15 cellular contexts compared by ENCODE assay signal in the genomic region with DNA sequence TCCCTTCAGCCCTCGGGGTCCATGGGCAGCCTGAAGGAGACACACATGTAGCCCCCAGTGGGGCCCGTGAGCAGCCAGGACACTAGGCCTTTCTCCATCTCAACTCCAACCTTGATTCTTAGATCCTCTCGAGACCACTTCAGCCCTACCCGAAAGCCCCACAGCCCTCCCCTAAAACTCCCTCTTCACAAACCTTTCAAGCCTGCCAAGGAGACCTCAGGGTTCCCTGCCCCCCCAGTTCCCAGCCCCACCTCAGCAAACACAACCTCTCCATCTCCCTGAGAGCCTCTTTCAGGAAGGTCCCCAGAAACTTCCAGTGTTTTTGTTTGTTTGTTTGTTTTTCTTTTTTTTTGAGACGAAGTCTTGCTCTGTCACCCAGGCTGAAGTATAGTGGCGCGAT. TPM values are rescaled to one million over a fixed set of nuclear protein-coding genes. Genes with fewer than 3 reads are reported as not detected.
DNase-seq lines count a peak whose midpoint lies in the region; ATAC-seq and TF ChIP-seq lines count a peak whose summit lies in the region.
"Had no signal": no experiment of that assay in that cellular context is flagged by ENCODE, and none has a peak within 500 bp of the region (broad histone marks: within the 10 kb centered on the region; RNA-seq: fewer than 3 reads in every experiment).

No MANE protein-coding gene starts in this region.

- CTCF ChIA-PET in T-cell (lab: Charles Lee), result no interaction called here

- no peak for TF ChIP-seq CTCF in endothelial cell (IDR thresholded peaks at IDR 0.05; ENCODE audit: unreplicated experiment)

- no peak for DNase-seq in activated naive CD8-positive, alpha-beta T cell treated with anti-CD3 and anti-CD28 coated beads, Interleukin-2, amount 10 ng/mL, durations not matched to agents 7 days and 5 days
- DNase-seq in activated naive CD8-positive, alpha-beta T cell treated with anti-CD3 and anti-CD28 coated beads for 36 hours, result no peak
- DNase-seq in T-cell (no peak), endothelial cell (ENCODE audit: low spot score) (no peak), D341Med (ENCODE audit: low spot score) (no peak)
- DNase-seq in stimulated activated effector memory CD8-positive, alpha-beta T cell treated with anti-CD3 and anti-CD28 coated beads, Interleukin-12 subunit alpha, Interleukin-12 subunit beta, amount 100 ng/mL, for 72 hours (ENCODE audit: low spot score in 2 of 2), result no peak
- DNase-seq: ACHN; Calu3; CD4-positive, alpha-beta T cell; DMS79; GOT3; H9 had no signal

- H3K9me3 Mint-ChIP-seq in activated naive CD8-positive, alpha-beta T cell treated with anti-CD3 and anti-CD28 coated beads, Interleukin-2, amount 10 ng/mL, durations not matched to agents 7 days and 5 days, result peaks cover 16% of the 10 kb centered on the region
- H3K9me3 Mint-ChIP-seq in activated naive CD8-positive, alpha-beta T cell treated with anti-CD3 and anti-CD28 coated beads for 36 hours, result peaks cover 16% of the 10 kb centered on the region
- H3K9me3 Mint-ChIP-seq in T-cell (peaks cover 10 to 14% (median 13%) of the 10 kb centered on the region in 3 donors), endothelial cell (ENCODE audit: unreplicated experiment) (no peaks in the 10 kb centered on the region)
- H3K9me3 Mint-ChIP-seq in stimulated activated effector memory CD8-positive, alpha-beta T cell treated with anti-CD3 and anti-CD28 coated beads, Interleukin-12 subunit alpha, Interleukin-12 subunit beta, amount 100 ng/mL, for 72 hours, result peaks cover 13% of the 10 kb centered on the region
- H3K9me3 Mint-ChIP-seq: H9 had no signal

- peak overlapping the region; percentile 0 for H3K27ac Mint-ChIP-seq in activated naive CD8-positive, alpha-beta T cell treated with anti-CD3 and anti-CD28 coated beads, Interleukin-2, amount 10 ng/mL, durations not matched to agents 7 days and 5 days
- H3K27ac Mint-ChIP-seq in activated naive CD8-positive, alpha-beta T cell treated with anti-CD3 and anti-CD28 coated beads for 36 hours, result no peak overlapping the region
- H3K27ac Mint-ChIP-seq in T-cell (peak overlapping the region; percentile 16 to 39), endothelial cell (ENCODE audit: unreplicated experiment) (no peak overlapping the region)
- peak overlapping the region; percentile 21 for H3K27ac Mint-ChIP-seq in stimulated activated effector memory CD8-positive, alpha-beta T cell treated with anti-CD3 and anti-CD28 coated beads, Interleukin-12 subunit alpha, Interleukin-12 subunit beta, amount 100 ng/mL, for 72 hours
- H3K27ac Mint-ChIP-seq: CD4-positive, alpha-beta T cell; H9 had no signal

- H3K4me3 Mint-ChIP-seq in activated naive CD8-positive, alpha-beta T cell treated with anti-CD3 and anti-CD28 coated beads, Interleukin-2, amount 10 ng/mL, durations not matched to agents 7 days and 5 days, result no peak overlapping the region
- H3K4me3 Mint-ChIP-seq in activated naive CD8-positive, alpha-beta T cell treated with anti-CD3 and anti-CD28 coated beads for 36 hours, result no peak overlapping the region
- no peak overlapping the region for H3K4me3 Mint-ChIP-seq in T-cell
- H3K4me3 Mint-ChIP-seq in endothelial cell (ENCODE audit: unreplicated experiment), result peak overlapping the region; percentile 9
- H3K4me3 Mint-ChIP-seq in stimulated activated effector memory CD8-positive, alpha-beta T cell treated with anti-CD3 and anti-CD28 coated beads, Interleukin-12 subunit alpha, Interleukin-12 subunit beta, amount 100 ng/mL, for 72 hours, result no peak overlapping the region
- H3K4me3 Mint-ChIP-seq: CD4-positive, alpha-beta T cell; H9 had no signal

- ATAC-seq in activated naive CD8-positive, alpha-beta T cell treated with anti-CD3 and anti-CD28 coated beads, Interleukin-2, amount 10 ng/mL, durations not matched to agents 7 days and 5 days (ENCODE audit: low read depth), result no peak
- ATAC-seq in T-cell (replicated peaks in 1 of 4) (no peak), GM19023 (IDR thresholded peaks at IDR 0.05; ENCODE audit: unreplicated experiment) (no peak)
- ATAC-seq in stimulated activated effector memory CD8-positive, alpha-beta T cell treated with anti-CD3 and anti-CD28 coated beads, Interleukin-12 subunit alpha, Interleukin-12 subunit beta, amount 100 ng/mL, for 72 hours, result no peak
- ATAC-seq: GM12878 had no signal

- peaks cover 20% of the 10 kb centered on the region for H3K36me3 Mint-ChIP-seq in activated naive CD8-positive, alpha-beta T cell treated with anti-CD3 and anti-CD28 coated beads, Interleukin-2, amount 10 ng/mL, durations not matched to agents 7 days and 5 days
- peaks cover 16% of the 10 kb centered on the region for H3K36me3 Mint-ChIP-seq in activated naive CD8-positive, alpha-beta T cell treated with anti-CD3 and anti-CD28 coated beads for 36 hours
- H3K36me3 Mint-ChIP-seq in T-cell (peaks cover 21% of the 10 kb centered on the region), endothelial cell (ENCODE audit: low read depth, unreplicated experiment) (peaks cover 42% of the 10 kb centered on the region)
- H3K36me3 Mint-ChIP-seq in stimulated activated effector memory CD8-positive, alpha-beta T cell treated with anti-CD3 and anti-CD28 coated beads, Interleukin-12 subunit alpha, Interleukin-12 subunit beta, amount 100 ng/mL, for 72 hours, result no peaks in the 10 kb centered on the region

- peaks cover 17% of the 10 kb centered on the region for H3K4me1 Mint-ChIP-seq in activated naive CD8-positive, alpha-beta T cell treated with anti-CD3 and anti-CD28 coated beads, Interleukin-2, amount 10 ng/mL, durations not matched to agents 7 days and 5 days
- H3K4me1 Mint-ChIP-seq in activated naive CD8-positive, alpha-beta T cell treated with anti-CD3 and anti-CD28 coated beads for 36 hours, result peaks cover 14% of the 10 kb centered on the region
- H3K4me1 Mint-ChIP-seq in T-cell (peaks cover 24 to 25% (median 25%) of the 10 kb centered on the region in 3 donors), endothelial cell (ENCODE audit: unreplicated experiment) (peaks cover 32% of the 10 kb centered on the region)
- peaks cover 26% of the 10 kb centered on the region for H3K4me1 Mint-ChIP-seq in stimulated activated effector memory CD8-positive, alpha-beta T cell treated with anti-CD3 and anti-CD28 coated beads, Interleukin-12 subunit alpha, Interleukin-12 subunit beta, amount 100 ng/mL, for 72 hours

- POLR2A ChIA-PET in activated naive CD8-positive, alpha-beta T cell treated with anti-CD3 and anti-CD28 coated beads, Interleukin-2, amount 10 ng/mL, durations not matched to agents 7 days and 5 days (lab: Charles Lee), result no interaction called here
- POLR2A ChIA-PET in T-cell (lab: Charles Lee), result no interaction called here

- H3K27me3 Mint-ChIP-seq in activated naive CD8-positive, alpha-beta T cell treated with anti-CD3 and anti-CD28 coated beads, Interleukin-2, amount 10 ng/mL, durations not matched to agents 7 days and 5 days, result peaks cover 6% of the 10 kb centered on the region
- no peaks in the 10 kb centered on the region for H3K27me3 Mint-ChIP-seq in activated naive CD8-positive, alpha-beta T cell treated with anti-CD3 and anti-CD28 coated beads for 36 hours
- H3K27me3 Mint-ChIP-seq in T-cell (peaks cover 0 to 16% of the 10 kb centered on the region in 2 donors), endothelial cell (ENCODE audit: unreplicated experiment) (peaks cover 13% of the 10 kb centered on the region)

RNA-seq across cellular contexts. Expression of a gene that starts 11.1 kb away (rescaled TPM):
- 1 to 10 TPM in 1 of 2 experiments, under 1 TPM in 1; 1.00 to 1.1 TPM for total RNA-seq in activated naive CD8-positive, alpha-beta T cell treated with anti-CD3 and anti-CD28 coated beads, Interleukin-2, amount 10 ng/mL, durations not matched to agents 7 days and 5 days
- 1 to 10 TPM; 1.0 to 1.1 TPM for total RNA-seq in activated naive CD8-positive, alpha-beta T cell treated with anti-CD3 and anti-CD28 coated beads for 36 hours
- total RNA-seq in T-cell, result 1 to 10 TPM; 1.3 to 9.7 (median 2.7) TPM
- 127 TPM for total RNA-seq in endothelial cell (ENCODE audit: unreplicated experiment)

RNA-seq across cellular contexts. Expression of a gene that starts 19.3 kb away (rescaled TPM):
- total RNA-seq in activated naive CD8-positive, alpha-beta T cell treated with anti-CD3 and anti-CD28 coated beads, Interleukin-2, amount 10 ng/mL, durations not matched to agents 7 days and 5 days, result 10 to 100 TPM; 54.6 to 60.0 TPM
- total RNA-seq in activated naive CD8-positive, alpha-beta T cell treated with anti-CD3 and anti-CD28 coated beads for 36 hours, result 10 to 100 TPM; 40.4 to 42.1 TPM
- total RNA-seq in T-cell (100 to 1,000 TPM in 2 of 5 donors, 10 to 100 TPM in 3; 65.5 to 104 (median 96.4) TPM), endothelial cell (ENCODE audit: unreplicated experiment) (35.8 TPM)

RNA-seq across cellular contexts. Expression of a gene that starts 19.5 kb away (rescaled TPM):
- total RNA-seq in activated naive CD8-positive, alpha-beta T cell treated with anti-CD3 and anti-CD28 coated beads, Interleukin-2, amount 10 ng/mL, durations not matched to agents 7 days and 5 days, result 10 to 100 TPM; 41.7 to 44.8 TPM
- total RNA-seq in activated naive CD8-positive, alpha-beta T cell treated with anti-CD3 and anti-CD28 coated beads for 36 hours, result 10 to 100 TPM; 51.0 to 55.6 TPM
- total RNA-seq in T-cell (10 to 100 TPM; 19.1 to 44.0 (median 41.3) TPM), endothelial cell (ENCODE audit: unreplicated experiment) (108 TPM)

RNA-seq across cellular contexts. Expression of a gene that starts 23.3 kb away (rescaled TPM):
- total RNA-seq in activated naive CD8-positive, alpha-beta T cell treated with anti-CD3 and anti-CD28 coated beads, Interleukin-2, amount 10 ng/mL, durations not matched to agents 7 days and 5 days, result 10 to 100 TPM; 21.1 to 21.8 TPM
- 10 to 100 TPM; 31.1 to 32.6 TPM for total RNA-seq in activated naive CD8-positive, alpha-beta T cell treated with anti-CD3 and anti-CD28 coated beads for 36 hours
- 10 to 100 TPM; 13.9 to 27.7 (median 24.4) TPM for total RNA-seq in T-cell
- 6.5 TPM for total RNA-seq in endothelial cell (ENCODE audit: unreplicated experiment)
- total RNA-seq: A172 had no signal

RNA-seq across cellular contexts. Expression of a gene that starts 27.2 kb away (rescaled TPM):
- 10 to 100 TPM; 41.2 to 41.8 TPM for total RNA-seq in activated naive CD8-positive, alpha-beta T cell treated with anti-CD3 and anti-CD28 coated beads, Interleukin-2, amount 10 ng/mL, durations not matched to agents 7 days and 5 days
- 10 to 100 TPM; 35.3 to 35.8 TPM for total RNA-seq in activated naive CD8-positive, alpha-beta T cell treated with anti-CD3 and anti-CD28 coated beads for 36 hours
- total RNA-seq in T-cell (10 to 100 TPM; 37.7 to 43.8 (median 42.6) TPM), endothelial cell (ENCODE audit: unreplicated experiment) (19.6 TPM)

Comparison
In these comparisons a context has a peak if more than half of its experiments do, and no peak if none do; other contexts are left out.
1. H3K27ac Mint-ChIP-seq: peak in activated naive CD8-positive, alpha-beta T cell treated with anti-CD3 and anti-CD28 coated beads, Interleukin-2, amount 10 ng/mL, durations not matched to agents 7 days and 5 days (single experiment), T-cell (2 of 2) and stimulated activated effector memory CD8-positive, alpha-beta T cell treated with anti-CD3 and anti-CD28 coated beads, Interleukin-12 subunit alpha, Interleukin-12 subunit beta, amount 100 ng/mL, for 72 hours (single experiment); none in activated naive CD8-positive, alpha-beta T cell treated with anti-CD3 and anti-CD28 coated beads for 36 hours (single experiment) and endothelial cell (single experiment).
2. RNA of a gene that starts 11.1 kb away (total RNA-seq): 127 TPM in endothelial cell (single experiment); 1.3 to 9.7 TPM in T-cell, 1.0 to 1.1 TPM in activated naive CD8-positive, alpha-beta T cell treated with anti-CD3 and anti-CD28 coated beads for 36 hours and 1.00 to 1.1 TPM in activated naive CD8-positive, alpha-beta T cell treated with anti-CD3 and anti-CD28 coated beads, Interleukin-2, amount 10 ng/mL, durations not matched to agents 7 days and 5 days; every median in the first group is over 10 times any median in the second.